In the genomic region with DNA sequence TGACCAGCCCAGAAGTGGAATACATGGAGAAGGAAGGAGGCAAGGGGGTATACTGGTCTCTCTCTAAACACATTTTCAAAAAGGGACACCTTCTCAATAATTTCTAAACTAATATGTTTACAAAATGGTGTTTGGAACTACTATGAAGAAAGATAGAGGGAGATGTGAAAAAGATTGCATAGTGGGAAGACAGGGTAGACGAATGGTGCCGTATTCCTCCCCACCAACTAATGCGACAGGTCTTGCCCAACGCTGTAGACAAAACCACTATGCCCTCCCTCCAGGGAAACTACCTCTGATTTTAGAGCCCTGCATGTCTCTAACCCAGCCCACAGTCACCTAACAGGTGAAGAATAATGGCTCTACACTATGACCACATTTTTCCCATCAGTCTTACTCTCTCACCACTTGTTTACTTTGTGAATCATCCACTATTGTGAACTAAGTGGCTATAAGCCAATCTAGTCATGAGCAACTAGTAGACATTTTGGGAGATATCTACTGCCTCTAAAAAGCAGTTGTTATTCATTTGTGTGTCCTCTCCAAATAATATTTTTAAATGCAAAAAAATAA, we compare ENCODE assay signal across 11 cellular contexts.
DNase-seq lines count a peak whose midpoint lies in the region; ATAC-seq and TF ChIP-seq lines count a peak whose summit lies in the region.
"Had no signal": no experiment of that assay in that cellular context is flagged by ENCODE, and none has a peak within 500 bp of the region (broad histone marks: within the 10 kb centered on the region; RNA-seq: fewer than 3 reads in every experiment).

No MANE protein-coding gene starts in this region.

- no peak overlapping the region for H3K27ac Mint-ChIP-seq in activated CD8-positive, alpha-beta T cell treated with anti-CD3 and anti-CD28 coated beads for 36 hours
- H3K27ac Mint-ChIP-seq in osteocyte (ENCODE audit: unreplicated experiment) = no peak overlapping the region
- H3K27ac Mint-ChIP-seq: activated naive CD8-positive, alpha-beta T cell had no signal

- peaks cover 3% of the 10 kb centered on the region for H3K9me3 Mint-ChIP-seq in activated CD8-positive, alpha-beta T cell treated with anti-CD3 and anti-CD28 coated beads for 36 hours
- peaks cover 11% of the 10 kb centered on the region for H3K9me3 Mint-ChIP-seq in osteocyte (ENCODE audit: unreplicated experiment)

- H3K4me3 Mint-ChIP-seq in activated CD8-positive, alpha-beta T cell treated with anti-CD3 and anti-CD28 coated beads for 36 hours = no peak overlapping the region
- no peak overlapping the region for H3K4me3 Mint-ChIP-seq in osteocyte (ENCODE audit: unreplicated experiment)
- H3K4me3 Mint-ChIP-seq: activated naive CD8-positive, alpha-beta T cell had no signal

- TF ChIP-seq CTCF in fibroblast of villous mesenchyme (IDR thresholded peaks at IDR 0.05; ENCODE audit: insufficient read depth, low read depth, low read length) = no peak
- no peak for TF ChIP-seq CTCF in activated CD8-positive, alpha-beta T cell treated with anti-CD3 and anti-CD28 coated beads for 36 hours (IDR thresholded peaks at IDR 0.05)
- TF ChIP-seq CTCF in osteocyte (IDR thresholded peaks at IDR 0.05) = no peak

- no peak overlapping the region for H3K4me3 ChIP-seq in fibroblast of villous mesenchyme (ENCODE audit: low read depth, low read length)
- H3K4me3 ChIP-seq: esophagus muscularis mucosa had no signal

- no peaks in the 10 kb centered on the region for H3K4me1 Mint-ChIP-seq in activated CD8-positive, alpha-beta T cell treated with anti-CD3 and anti-CD28 coated beads for 36 hours (ENCODE audit: low read depth)
- H3K4me1 Mint-ChIP-seq in osteocyte (ENCODE audit: unreplicated experiment) = peaks cover 19% of the 10 kb centered on the region

- H3K27me3 Mint-ChIP-seq in activated CD8-positive, alpha-beta T cell treated with anti-CD3 and anti-CD28 coated beads for 36 hours = no peaks in the 10 kb centered on the region
- H3K27me3 Mint-ChIP-seq in osteocyte (ENCODE audit: unreplicated experiment) = no peaks in the 10 kb centered on the region

- DNase-seq in A172 (ENCODE audit: low spot score) (peak; percentile 89), HEK293T (ENCODE audit: extremely low spot score) (no peak), RKO (ENCODE audit: low spot score) (peak; percentile 69), fibroblast of villous mesenchyme (ENCODE audit: low read depth) (peak; percentile 11), osteocyte (ENCODE audit: extremely low spot score, unreplicated experiment) (no peak)
- DNase-seq in activated CD8-positive, alpha-beta T cell treated with anti-CD3 and anti-CD28 coated beads for 36 hours = no peak
- DNase-seq in activated effector memory CD4-positive, alpha-beta T cell treated with Interleukin-2 at 50 U/mL for 16 hours = no peak
- DNase-seq: NCI-H446 had no signal

- ATAC-seq in HG03095 (IDR thresholded peaks at IDR 0.05; ENCODE audit: unreplicated experiment) = no peak
- no peak for ATAC-seq in activated CD8-positive, alpha-beta T cell treated with anti-CD3 and anti-CD28 coated beads for 36 hours

- H3K36me3 Mint-ChIP-seq in activated CD8-positive, alpha-beta T cell treated with anti-CD3 and anti-CD28 coated beads for 36 hours (ENCODE audit: low read depth) = no peaks in the 10 kb centered on the region
- peaks cover 2% of the 10 kb centered on the region for H3K36me3 Mint-ChIP-seq in osteocyte (ENCODE audit: unreplicated experiment)
- H3K36me3 Mint-ChIP-seq: activated naive CD8-positive, alpha-beta T cell had no signal

- CTCF ChIA-PET in HEK293T (lab: Yijun Ruan, JAX) = no interaction called here
- CTCF ChIA-PET in activated CD8-positive, alpha-beta T cell treated with anti-CD3 and anti-CD28 coated beads for 36 hours (lab: Charles Lee) = no interaction called here

- intact Hi-C loops in activated CD8-positive, alpha-beta T cell treated with anti-CD3 and anti-CD28 coated beads for 36 hours (cut with micrococcal nuclease) = no loop called here

- POLR2A ChIA-PET in HEK293T (lab: Yijun Ruan, JAX) = no interaction called here
- POLR2A ChIA-PET in activated CD8-positive, alpha-beta T cell treated with anti-CD3 and anti-CD28 coated beads for 36 hours (lab: Charles Lee) = no interaction called here

TF ChIP-seq in HEK293T, 16 proteins besides CTCF, POLR2A, EP300 and RAD21:
- no peak for TF ChIP-seq LEF1 (IDR thresholded peaks at IDR 0.05; ENCODE audit: borderline replicate concordance)
- no peak for TF ChIP-seq FOXA1 (IDR thresholded peaks at IDR 0.05)
- TF ChIP-seq SUZ12 (IDR thresholded peaks at IDR 0.05) = no peak
- TF ChIP-seq TARDBP (IDR thresholded peaks at IDR 0.05) = no peak
- no peak for TF ChIP-seq ZNF384 (IDR thresholded peaks at IDR 0.05)
- TF ChIP-seq, protein P1, sequence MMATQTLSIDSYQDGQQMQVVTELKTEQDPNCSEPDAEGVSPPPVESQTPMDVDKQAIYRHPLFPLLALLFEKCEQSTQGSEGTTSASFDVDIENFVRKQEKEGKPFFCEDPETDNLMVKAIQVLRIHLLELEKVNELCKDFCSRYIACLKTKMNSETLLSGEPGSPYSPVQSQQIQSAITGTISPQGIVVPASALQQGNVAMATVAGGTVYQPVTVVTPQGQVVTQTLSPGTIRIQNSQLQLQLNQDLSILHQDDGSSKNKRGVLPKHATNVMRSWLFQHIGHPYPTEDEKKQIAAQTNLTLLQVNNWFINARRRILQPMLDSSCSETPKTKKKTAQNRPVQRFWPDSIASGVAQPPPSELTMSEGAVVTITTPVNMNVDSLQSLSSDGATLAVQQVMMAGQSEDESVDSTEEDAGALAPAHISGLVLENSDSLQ (IDR thresholded peaks at IDR 0.05) = no peak; the same call in 1 of the 2 replicates
- TF ChIP-seq CTBP1 (IDR thresholded peaks at IDR 0.05; ENCODE audit: borderline replicate concordance) = 0 out of 2 replicates have a peak, but pooled peaks have one; percentile 7
- TF ChIP-seq SP1 (IDR thresholded peaks at IDR 0.05) = no peak

Comparison
In these comparisons a context has a peak if more than half of its experiments do, and no peak if none do; other contexts are left out.
1. DNase-seq: peak in A172 (single experiment), RKO (single experiment) and fibroblast of villous mesenchyme (single experiment); none in HEK293T (single experiment), activated CD8-positive, alpha-beta T cell treated with anti-CD3 and anti-CD28 coated beads for 36 hours (single experiment), osteocyte (single experiment) and activated effector memory CD4-positive, alpha-beta T cell treated with Interleukin-2 at 50 U/mL for 16 hours (single experiment).